In the genomic region with DNA sequence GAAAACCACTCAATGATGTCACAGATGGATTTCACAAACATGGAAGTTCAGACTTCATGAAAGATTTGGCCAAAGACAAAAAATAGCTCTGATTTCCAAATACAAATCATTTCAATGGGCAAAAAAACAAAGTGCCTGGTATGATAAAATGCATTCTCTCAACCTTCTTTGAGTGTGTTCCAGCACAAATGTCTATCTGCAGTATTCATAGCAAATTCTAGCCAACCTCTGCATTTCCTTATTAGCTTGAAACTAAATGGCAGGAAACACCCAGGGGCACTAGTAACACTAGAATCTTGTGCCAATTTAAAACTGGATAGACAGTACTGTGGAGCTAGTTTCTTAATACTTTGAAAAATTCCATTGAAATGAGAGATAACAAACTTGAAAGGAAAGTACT, we compare ENCODE assay signal across 17 cellular contexts. TPM values are rescaled to one million over a fixed set of nuclear protein-coding genes. Genes with fewer than 3 reads are reported as not detected.
"Had no signal": no experiment of that assay in that cellular context is flagged by ENCODE, and none has a peak within 500 bp of the region (broad histone marks: within the 10 kb centered on the region; RNA-seq: fewer than 3 reads in every experiment).

No MANE protein-coding gene starts in this region.

- H3K27ac ChIP-seq: brain microvascular endothelial cell, lower lobe of right lung had no signal

- H3K36me3 Mint-ChIP-seq: stimulated activated memory B cell treated with anti-CD40 and anti-IgM and Interleukin-4, amounts not matched to agents 10 μg/mL and 1 μg/mL and 100 μg/mL, for 72 hours had no signal

- ATAC-seq: left cardiac atrium; lower lobe of right lung; stimulated activated memory B cell treated with anti-CD40 and anti-IgM and Interleukin-4, amounts not matched to agents 10 μg/mL and 1 μg/mL and 100 μg/mL, for 72 hours; T-helper 17 cell had no signal

- H3K4me3 Mint-ChIP-seq: activated B cell treated with CpG ODN at 0.5 μM for 24 hours; activated CD4-positive, alpha-beta T cell treated with anti-CD3 and anti-CD28 coated beads, Interleukin-2, amount 10 ng/mL, durations not matched to agents 7 days and 5 days; stimulated activated memory B cell treated with anti-CD40 and anti-IgM and Interleukin-4, amounts not matched to agents 10 μg/mL and 1 μg/mL and 100 μg/mL, for 72 hours; T-helper 17 cell had no signal

- FAIRE-seq: endometrium had no signal

- H3K9me3 ChIP-seq: lower lobe of right lung, tibial nerve had no signal

- H3K4me1 Mint-ChIP-seq: activated B cell treated with CpG ODN at 0.5 μM for 24 hours; stimulated activated memory B cell treated with anti-CD40 and anti-IgM and Interleukin-4, amounts not matched to agents 10 μg/mL and 1 μg/mL and 100 μg/mL, for 72 hours; T-helper 17 cell had no signal

- H3K27me3 ChIP-seq: brain microvascular endothelial cell, tibial nerve had no signal

- H3K27ac Mint-ChIP-seq: activated B cell treated with CpG ODN at 0.5 μM for 24 hours; activated CD4-positive, alpha-beta T cell treated with anti-CD3 and anti-CD28 coated beads, Interleukin-2, amount 10 ng/mL, durations not matched to agents 7 days and 5 days; activated T-helper 2 cell treated with anti-CD3 and anti-CD28 coated beads, Interferon-gamma antibody, Interleukin-2, Interleukin-4, amounts not matched to agents 10 μg/mL and 5 μg/mL and 100 μg/mL, durations not matched to agents 14 hours and 24 hours and 36 hours; stimulated activated memory B cell treated with anti-CD40 and anti-IgM and Interleukin-4, amounts not matched to agents 10 μg/mL and 1 μg/mL and 100 μg/mL, for 72 hours; T-helper 17 cell had no signal

- DNase-seq: activated B cell treated with CpG ODN at 0.5 μM for 24 hours; activated CD4-positive, alpha-beta T cell treated with anti-CD3 and anti-CD28 coated beads, Interleukin-2, amount 10 ng/mL, durations not matched to agents 7 days and 5 days; activated naive CD4-positive, alpha-beta T cell treated with anti-CD3 and anti-CD28 coated beads, Interleukin-2, amount 50 U/mL, for 16 hours; activated T-cell treated with anti-CD3 and anti-CD28 coated beads for 4 hours; amniotic stem cell; brain microvascular endothelial cell; glutamatergic neuron; left cardiac atrium; lower lobe of right lung; midbrain; retina; T-helper 17 cell had no signal

- H3K4me1 ChIP-seq: lower lobe of right lung had no signal

- H3K4me3 ChIP-seq: lower lobe of right lung, tibial nerve had no signal

- H3K36me3 ChIP-seq: brain microvascular endothelial cell, lower lobe of right lung, tibial nerve had no signal

- H3K9me3 Mint-ChIP-seq: activated CD4-positive, alpha-beta T cell treated with anti-CD3 and anti-CD28 coated beads, Interleukin-2, amount 10 ng/mL, durations not matched to agents 7 days and 5 days had no signal

RNA-seq across cellular contexts. Expression of gene APCDD1, which starts 42.9 kb away (rescaled TPM):
- total RNA-seq: activated CD4-positive, alpha-beta T cell treated with anti-CD3 and anti-CD28 coated beads, Interleukin-2, amount 10 ng/mL, durations not matched to agents 7 days and 5 days; activated CD8-positive, alpha-beta memory T cell treated with anti-CD3 and anti-CD28 coated beads for 36 hours; activated T-helper 2 cell treated with anti-CD3 and anti-CD28 coated beads, Interferon-gamma antibody, Interleukin-2, Interleukin-4, amounts not matched to agents 10 μg/mL and 5 μg/mL and 100 μg/mL, durations not matched to agents 14 hours and 24 hours and 36 hours; T-helper 17 cell had no signal
